ENCODE assay signal across 11 cellular contexts in genomic region chr5:131622633-131623032, GRCh38. TPM values are rescaled to one million over a fixed set of nuclear protein-coding genes. Genes with fewer than 3 reads are reported as not detected.
DNase-seq lines count a peak whose midpoint lies in the region; ATAC-seq and TF ChIP-seq lines count a peak whose summit lies in the region.
"Had no signal": no experiment of that assay in that cellular context is flagged by ENCODE, and none has a peak within 500 bp of the region (broad histone marks: within the 10 kb centered on the region; RNA-seq: fewer than 3 reads in every experiment).

No MANE protein-coding gene starts in this region.

- intact Hi-C loops in IMR-90 (cut with micrococcal nuclease), result no loop called here

- no peak overlapping the region for H3K18ac ChIP-seq in IMR-90 (ENCODE audit: low read depth, low read length)

- no peak overlapping the region for H3K27ac ChIP-seq in IMR-90 (ENCODE audit: insufficient read depth, low read length)
- H3K27ac ChIP-seq: testis had no signal

- no peaks in the 10 kb centered on the region for H3K27me3 ChIP-seq in IMR-90 (ENCODE audit: control insufficient read depth, insufficient read depth, low read length)
- no peaks in the 10 kb centered on the region for H3K27me3 ChIP-seq in skeletal muscle satellite cell (ENCODE audit: control insufficient read depth, insufficient read depth, low read length)
- H3K27me3 ChIP-seq: testis had no signal

- no peak overlapping the region for H3K9ac ChIP-seq in IMR-90 (ENCODE audit: low read depth, low read length)
- no peak overlapping the region for H3K9ac ChIP-seq in skeletal muscle satellite cell (ENCODE audit: low read depth, low read length)

- H3K36me3 ChIP-seq in IMR-90 (ENCODE audit: control insufficient read depth, insufficient read depth, low read length) (no peaks in the 10 kb centered on the region; the same call in 1 of the 2 replicates), skeletal muscle satellite cell (ENCODE audit: insufficient read depth, low read length) (peaks cover 3% of the 10 kb centered on the region)

- CTCF ChIA-PET in IMR-90 (lab: Yijun Ruan, JAX), result interaction anchor here (0.6 kb wide), 1 partner anchor 337 kb away, joined by 3 read pairs; no protein-coding TSS in a partner anchor

- WGBS in IMR-90 (ENCODE audit: extremely low coverage in 2 of 2, insufficient read length in 1 of 2), 2 experiments, result no CpG with 5 or more reads among the region's 2 CpGs

- peak; percentile 67 for ATAC-seq in IMR-90 (ENCODE audit: low read depth)
- no peak for ATAC-seq in activated naive CD8-positive, alpha-beta T cell treated with anti-CD3 and anti-CD28 coated beads, Interleukin-2, amount 50 U/mL, for 24 hours
- no peak for ATAC-seq in T-helper 17 cell

- H4K8ac ChIP-seq in IMR-90 (ENCODE audit: low read depth in 2 of 2, low read length in 2 of 2), result no peak overlapping the region

- no peak overlapping the region for H2BK15ac ChIP-seq in IMR-90 (ENCODE audit: low read depth, low read length)

- H3K9me3 ChIP-seq in IMR-90 (ENCODE audit: control insufficient read depth, insufficient read depth, low read length) (no peaks in the 10 kb centered on the region), skeletal muscle satellite cell (replicated peaks; ENCODE audit: low read length) (no peaks in the 10 kb centered on the region), T-helper 17 cell (ENCODE audit: control insufficient read depth, low read length, poor library complexity, severe bottlenecking) (no peaks in the 10 kb centered on the region)
- H3K9me3 ChIP-seq: testis had no signal

- H4K5ac ChIP-seq in IMR-90 (ENCODE audit: low read depth, low read length), result no peak overlapping the region

- dilution Hi-C loops in IMR-90 (cut with HindIII; ENCODE audit: low sequenced_read_pairs, unreplicated experiment), result no loop called here

- H3K4me1 ChIP-seq in IMR-90 (ENCODE audit: control insufficient read depth, insufficient read depth, low read length) (no peaks in the 10 kb centered on the region), skeletal muscle satellite cell (ENCODE audit: control insufficient read depth, insufficient read depth, low read length) (peaks cover 12% of the 10 kb centered on the region)
- H3K4me1 ChIP-seq: testis had no signal

- no peak overlapping the region for H3K4me3 Mint-ChIP-seq in activated naive CD8-positive, alpha-beta T cell treated with anti-CD3 and anti-CD28 coated beads, Interleukin-2, amount 50 U/mL, for 24 hours
- H3K4me3 Mint-ChIP-seq in T-helper 17 cell, result no peak overlapping the region

- no peak overlapping the region for H3K4ac ChIP-seq in IMR-90 (ENCODE audit: low read depth, low read length)

- no peak for TF ChIP-seq RAD21 in IMR-90 (IDR thresholded peaks at IDR 0.05; ENCODE audit: low read length)

- DNase-seq in IMR-90 (peak; percentile 79), astrocyte of the cerebellum (ENCODE audit: low read depth) (peak; percentile 59), hippocampal formation (lab: John Stamatoyannopoulos, UW) (peak; percentile 56 to 91), HUDEP-2 (lab: John Stamatoyannopoulos, UW; ENCODE audit: unreplicated experiment in 76 of 76) (no peak), T-helper 17 cell (no peak)
- DNase-seq in activated naive CD8-positive, alpha-beta T cell treated with anti-CD3 and anti-CD28 coated beads, Interleukin-2, amount 50 U/mL, for 24 hours, result no peak
- DNase-seq: Calu3, KG1, NCI-H2081, testis had no signal

- in situ Hi-C loops in IMR-90 (cut with MboI; ENCODE audit: low sequenced_read_pairs) (no loop called here), astrocyte of the cerebellum (cut with HindIII; ENCODE audit: low sequenced_read_pairs) (no loop called here)

- no peak overlapping the region for H2AK5ac ChIP-seq in IMR-90 (ENCODE audit: low read depth, low read length)

- no peak for TF ChIP-seq POLR2A in IMR-90 (IDR thresholded peaks at IDR 0.05; ENCODE audit: low read depth, low read length)

- TF ChIP-seq CTCF in IMR-90 (conservative IDR thresholded peaks at IDR 0.05; ENCODE audit: low read depth, low read length), result no peak
- TF ChIP-seq CTCF in astrocyte of the cerebellum (IDR thresholded peaks at IDR 0.05; ENCODE audit: low read depth, low read length, missing control alignments), result no peak

- no peak overlapping the region for H3K4me3 ChIP-seq in IMR-90 (ENCODE audit: insufficient read depth, low read depth, low read length)
- no peak overlapping the region for H3K4me3 ChIP-seq in astrocyte of the cerebellum (ENCODE audit: low read depth, low read length)
- H3K4me3 ChIP-seq in skeletal muscle satellite cell (ENCODE audit: low read length), result no peak overlapping the region
- H3K4me3 ChIP-seq: testis had no signal

- H2BK120ac ChIP-seq in IMR-90 (ENCODE audit: low read depth, low read length), result no peak overlapping the region

- no peak overlapping the region for H3K23ac ChIP-seq in IMR-90 (ENCODE audit: low read depth, low read length)

- POLR2A ChIA-PET in IMR-90 (lab: Charles Lee; ENCODE audit: unreplicated experiment), result no interaction called here

- H3K36me3 Mint-ChIP-seq in activated naive CD8-positive, alpha-beta T cell treated with anti-CD3 and anti-CD28 coated beads, Interleukin-2, amount 50 U/mL, for 24 hours (ENCODE audit: low read depth), result peaks cover 25% of the 10 kb centered on the region
- H3K36me3 Mint-ChIP-seq in T-helper 17 cell (ENCODE audit: low read depth), result peaks cover 2% of the 10 kb centered on the region

- H3K79me1 ChIP-seq in IMR-90 (ENCODE audit: low read depth in 1 of 2, low read length in 2 of 2), result peaks cover 17 to 48% of the 10 kb centered on the region in 2 experiments

- H3K14ac ChIP-seq in IMR-90 (replicated peaks; ENCODE audit: low read depth, low read length), result no peak overlapping the region

- H3K9me1 ChIP-seq in IMR-90 (ENCODE audit: insufficient read depth, low read length), result no peaks in the 10 kb centered on the region

- H2AFZ ChIP-seq in IMR-90 (replicated peaks; ENCODE audit: low read length, poor library complexity), result no peak overlapping the region

- H3K27me3 Mint-ChIP-seq in activated naive CD8-positive, alpha-beta T cell treated with anti-CD3 and anti-CD28 coated beads, Interleukin-2, amount 50 U/mL, for 24 hours, result no peaks in the 10 kb centered on the region
- H3K27me3 Mint-ChIP-seq in T-helper 17 cell, result no peaks in the 10 kb centered on the region

- no peak overlapping the region for H2AK9ac ChIP-seq in IMR-90 (replicated peaks; ENCODE audit: low read depth, low read length, poor library complexity)

- no TSS peak for BruUV-seq in IMR-90 (replicated peaks; lab: Mats Ljungman, UMichigan)

- H4K20me1 ChIP-seq in IMR-90 (ENCODE audit: insufficient read depth, low read length), result 0 out of 2 replicates have a peak, but pooled peaks cover under 1% of the 10 kb centered on the region

- peaks cover 58% of the 10 kb centered on the region for H3K4me1 Mint-ChIP-seq in activated naive CD8-positive, alpha-beta T cell treated with anti-CD3 and anti-CD28 coated beads, Interleukin-2, amount 50 U/mL, for 24 hours
- peaks cover 46% of the 10 kb centered on the region for H3K4me1 Mint-ChIP-seq in T-helper 17 cell

- no peak overlapping the region for H3K56ac ChIP-seq in IMR-90 (ENCODE audit: extremely low read depth, insufficient read depth, low read length)

- no peaks in the 10 kb centered on the region for H3K9me3 Mint-ChIP-seq in activated naive CD8-positive, alpha-beta T cell treated with anti-CD3 and anti-CD28 coated beads, Interleukin-2, amount 50 U/mL, for 24 hours

- H3K4me2 ChIP-seq in IMR-90 (ENCODE audit: low read depth, low read length) (no peak overlapping the region), skeletal muscle satellite cell (ENCODE audit: low read length) (peak overlapping the region; percentile 10)

- H2BK5ac ChIP-seq in IMR-90 (ENCODE audit: low read depth, low read length, poor library complexity, severe bottlenecking), result no peak overlapping the region

- no peak overlapping the region for H4K91ac ChIP-seq in IMR-90 (ENCODE audit: insufficient read depth, low read depth, low read length)

- H2BK20ac ChIP-seq in IMR-90 (ENCODE audit: low read depth, low read length), result no peak overlapping the region

- H3K27ac Mint-ChIP-seq in activated naive CD8-positive, alpha-beta T cell treated with anti-CD3 and anti-CD28 coated beads, Interleukin-2, amount 50 U/mL, for 24 hours, result no peak overlapping the region
- H3K27ac Mint-ChIP-seq in T-helper 17 cell, result no peak overlapping the region

TF ChIP-seq in IMR-90, 13 proteins besides CTCF, POLR2A, EP300 and RAD21 (continues in another document):
- TF ChIP-seq BHLHE40 (IDR thresholded peaks at IDR 0.05; ENCODE audit: low read depth, low read length) (no peak), FOS (IDR thresholded peaks at IDR 0.05; ENCODE audit: low read depth, low read length) (no peak), MXI1 (IDR thresholded peaks at IDR 0.05; ENCODE audit: borderline replicate concordance, low read depth, low read length) (no peak), RFX5 (IDR thresholded peaks at IDR 0.05; ENCODE audit: low read depth, low read length) (no peak), USF2 (IDR thresholded peaks at IDR 0.05; ENCODE audit: low read depth, low read length) (no peak), ELK1 (IDR thresholded peaks at IDR 0.05; ENCODE audit: borderline replicate concordance, low read depth, low read length) (no peak), CEBPB (IDR thresholded peaks at IDR 0.05; ENCODE audit: low read depth, low read length) (no peak), CHD1 (IDR thresholded peaks at IDR 0.05; ENCODE audit: low read depth, low read length) (no peak), RCOR1 (IDR thresholded peaks at IDR 0.05; ENCODE audit: insufficient replicate concordance, low read length) (no peak)

RNA-seq across cellular contexts. Expression of gene RAPGEF6, which starts 12.4 kb away (rescaled TPM):
- 18.8 and 30.3 TPM in 2 replicates for total RNA-seq in IMR-90 (2012; rRNA removed)
- 5.1 and 5.8 TPM in 2 replicates for polyA plus RNA-seq in IMR-90 (2012; rRNA removed)
- 1.2 and 1.6 TPM in 2 replicates for polyA plus RNA-seq in IMR-90 (2012; cell fraction: cytosol; rRNA removed)
- 2.1 and 15.4 TPM in 2 replicates for polyA plus RNA-seq in IMR-90 (2012; cell fraction: nucleus; rRNA removed; ENCODE audit: low replicate concordance)
- total RNA-seq in skeletal muscle satellite cell (2012; rRNA removed), result 13.9 and 14.4 TPM in 2 replicates
- 10 to 100 TPM; 60.7 to 68.7 TPM for total RNA-seq in T-helper 17 cell

Comparison
In these comparisons a context has a peak if more than half of its experiments do, and no peak if none do; other contexts are left out.
1. DNase-seq: peak in IMR-90 (single experiment), astrocyte of the cerebellum (single experiment) and hippocampal formation (2 of 2); none in HUDEP-2 (0 of 76), activated naive CD8-positive, alpha-beta T cell treated with anti-CD3 and anti-CD28 coated beads, Interleukin-2, amount 50 U/mL, for 24 hours (single experiment) and T-helper 17 cell (0 of 3).